1 cellular context compared by ENCODE assay signal in the genomic region with DNA sequence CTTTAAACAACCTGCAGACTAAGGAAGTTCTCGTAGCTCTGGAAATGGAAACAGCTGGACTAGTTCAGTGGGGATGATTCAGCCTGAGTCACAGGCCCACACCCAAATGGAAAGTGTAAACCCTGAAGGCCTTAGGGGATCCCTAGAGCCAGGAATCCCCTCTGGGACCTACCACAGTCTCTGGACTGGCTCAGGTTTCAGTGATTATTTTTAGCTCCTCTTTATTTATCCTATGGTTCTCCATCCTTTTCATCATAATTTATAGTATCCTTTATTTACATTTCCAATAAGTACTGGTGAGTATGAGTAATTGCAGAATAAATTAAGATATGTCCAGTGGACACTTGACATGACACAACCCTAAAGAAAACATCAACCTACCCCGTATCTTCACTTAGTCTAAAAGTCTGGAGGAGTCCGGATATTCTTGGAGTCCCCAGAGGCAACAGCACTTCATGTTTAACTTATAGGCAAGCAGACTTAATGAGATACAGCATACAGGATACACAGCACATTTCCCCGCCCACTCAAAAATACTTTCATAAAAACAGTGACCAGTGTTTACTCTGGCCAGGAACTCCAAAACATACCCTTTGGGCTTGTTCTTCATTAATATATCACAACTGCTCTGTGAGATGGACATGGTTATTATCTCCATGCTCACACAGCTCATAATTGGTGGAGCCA.
TF ChIP-seq lines count a peak whose summit lies in the region.

No MANE protein-coding gene starts in this region.

TF ChIP-seq in HEK293, 187 proteins besides CTCF, POLR2A, EP300 and RAD21 (continued from another document and continues in another):
- TF ChIP-seq, protein P1, sequence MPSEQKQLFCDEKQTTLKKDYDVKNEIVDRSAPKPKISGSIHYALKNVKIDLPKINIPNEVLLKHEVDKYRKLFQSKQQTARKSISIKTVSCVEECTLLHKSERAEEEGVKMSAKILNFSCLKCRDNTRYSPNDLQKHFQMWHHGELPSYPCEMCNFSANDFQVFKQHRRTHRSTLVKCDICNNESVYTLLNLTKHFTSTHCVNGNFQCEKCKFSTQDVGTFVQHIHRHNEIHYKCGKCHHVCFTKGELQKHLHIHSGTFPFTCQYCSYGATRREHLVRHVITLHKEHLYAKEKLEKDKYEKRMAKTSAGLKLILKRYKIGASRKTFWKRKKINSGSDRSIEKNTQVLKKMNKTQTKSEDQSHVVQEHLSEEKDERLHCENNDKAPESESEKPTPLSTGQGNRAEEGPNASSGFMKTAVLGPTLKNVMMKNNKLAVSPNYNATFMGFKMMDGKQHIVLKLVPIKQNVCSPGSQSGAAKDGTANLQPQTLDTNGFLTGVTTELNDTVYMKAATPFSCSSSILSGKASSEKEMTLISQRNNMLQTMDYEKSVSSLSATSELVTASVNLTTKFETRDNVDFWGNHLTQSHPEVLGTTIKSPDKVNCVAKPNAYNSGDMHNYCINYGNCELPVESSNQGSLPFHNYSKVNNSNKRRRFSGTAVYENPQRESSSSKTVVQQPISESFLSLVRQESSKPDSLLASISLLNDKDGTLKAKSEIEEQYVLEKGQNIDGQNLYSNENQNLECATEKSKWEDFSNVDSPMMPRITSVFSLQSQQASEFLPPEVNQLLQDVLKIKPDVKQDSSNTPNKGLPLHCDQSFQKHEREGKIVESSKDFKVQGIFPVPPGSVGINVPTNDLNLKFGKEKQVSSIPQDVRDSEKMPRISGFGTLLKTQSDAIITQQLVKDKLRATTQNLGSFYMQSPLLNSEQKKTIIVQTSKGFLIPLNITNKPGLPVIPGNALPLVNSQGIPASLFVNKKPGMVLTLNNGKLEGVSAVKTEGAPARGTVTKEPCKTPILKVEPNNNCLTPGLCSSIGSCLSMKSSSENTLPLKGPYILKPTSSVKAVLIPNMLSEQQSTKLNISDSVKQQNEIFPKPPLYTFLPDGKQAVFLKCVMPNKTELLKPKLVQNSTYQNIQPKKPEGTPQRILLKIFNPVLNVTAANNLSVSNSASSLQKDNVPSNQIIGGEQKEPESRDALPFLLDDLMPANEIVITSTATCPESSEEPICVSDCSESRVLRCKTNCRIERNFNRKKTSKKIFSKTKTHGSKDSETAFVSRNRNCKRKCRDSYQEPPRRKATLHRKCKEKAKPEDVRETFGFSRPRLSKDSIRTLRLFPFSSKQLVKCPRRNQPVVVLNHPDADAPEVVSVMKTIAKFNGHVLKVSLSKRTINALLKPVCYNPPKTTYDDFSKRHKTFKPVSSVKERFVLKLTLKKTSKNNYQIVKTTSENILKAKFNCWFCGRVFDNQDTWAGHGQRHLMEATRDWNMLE (tag by site-specific recombination; conservative IDR thresholded peaks at IDR 0.05; ENCODE audit: low read depth), result no peak
- TF ChIP-seq, protein P2, sequence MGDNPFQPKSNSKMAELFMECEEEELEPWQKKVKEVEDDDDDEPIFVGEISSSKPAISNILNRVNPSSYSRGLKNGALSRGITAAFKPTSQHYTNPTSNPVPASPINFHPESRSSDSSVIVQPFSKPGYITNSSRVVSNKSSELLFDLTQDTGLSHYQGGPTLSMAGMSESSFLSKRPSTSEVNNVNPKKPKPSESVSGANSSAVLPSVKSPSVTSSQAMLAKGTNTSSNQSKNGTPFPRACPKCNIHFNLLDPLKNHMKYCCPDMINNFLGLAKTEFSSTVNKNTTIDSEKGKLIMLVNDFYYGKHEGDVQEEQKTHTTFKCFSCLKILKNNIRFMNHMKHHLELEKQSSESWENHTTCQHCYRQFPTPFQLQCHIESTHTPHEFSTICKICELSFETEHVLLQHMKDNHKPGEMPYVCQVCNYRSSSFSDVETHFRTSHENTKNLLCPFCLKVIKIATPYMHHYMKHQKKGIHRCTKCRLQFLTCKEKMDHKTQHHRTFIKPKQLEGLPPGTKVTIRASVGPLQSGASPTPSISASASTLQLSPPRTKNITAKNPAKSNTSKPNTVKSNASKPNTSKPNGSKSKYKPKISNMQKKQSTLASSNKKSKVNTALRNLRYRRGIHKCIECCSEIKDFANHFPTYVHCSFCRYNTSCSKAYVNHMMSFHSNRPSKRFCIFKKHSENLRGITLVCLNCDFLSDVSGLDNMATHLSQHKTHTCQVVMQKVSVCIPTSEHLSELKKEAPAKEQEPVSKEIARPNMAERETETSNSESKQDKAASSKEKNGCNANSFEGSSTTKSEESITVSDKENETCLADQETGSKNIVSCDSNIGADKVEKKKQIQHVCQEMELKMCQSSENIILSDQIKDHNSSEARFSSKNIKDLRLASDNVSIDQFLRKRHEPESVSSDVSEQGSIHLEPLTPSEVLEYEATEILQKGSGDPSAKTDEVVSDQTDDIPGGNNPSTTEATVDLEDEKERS (tag by site-specific recombination; IDR thresholded peaks at IDR 0.05), result no peak
- no peak for TF ChIP-seq ZNF416 (tag by site-specific recombination; IDR thresholded peaks at IDR 0.05)
- TF ChIP-seq ZNF623 (tag by site-specific recombination; IDR thresholded peaks at IDR 0.05), result no peak
- no peak for TF ChIP-seq ZNF544 (tag by site-specific recombination; IDR thresholded peaks at IDR 0.05)
- TF ChIP-seq ZNF624 (tag by site-specific recombination; IDR thresholded peaks at IDR 0.05), result no peak
- TF ChIP-seq, protein P3, sequence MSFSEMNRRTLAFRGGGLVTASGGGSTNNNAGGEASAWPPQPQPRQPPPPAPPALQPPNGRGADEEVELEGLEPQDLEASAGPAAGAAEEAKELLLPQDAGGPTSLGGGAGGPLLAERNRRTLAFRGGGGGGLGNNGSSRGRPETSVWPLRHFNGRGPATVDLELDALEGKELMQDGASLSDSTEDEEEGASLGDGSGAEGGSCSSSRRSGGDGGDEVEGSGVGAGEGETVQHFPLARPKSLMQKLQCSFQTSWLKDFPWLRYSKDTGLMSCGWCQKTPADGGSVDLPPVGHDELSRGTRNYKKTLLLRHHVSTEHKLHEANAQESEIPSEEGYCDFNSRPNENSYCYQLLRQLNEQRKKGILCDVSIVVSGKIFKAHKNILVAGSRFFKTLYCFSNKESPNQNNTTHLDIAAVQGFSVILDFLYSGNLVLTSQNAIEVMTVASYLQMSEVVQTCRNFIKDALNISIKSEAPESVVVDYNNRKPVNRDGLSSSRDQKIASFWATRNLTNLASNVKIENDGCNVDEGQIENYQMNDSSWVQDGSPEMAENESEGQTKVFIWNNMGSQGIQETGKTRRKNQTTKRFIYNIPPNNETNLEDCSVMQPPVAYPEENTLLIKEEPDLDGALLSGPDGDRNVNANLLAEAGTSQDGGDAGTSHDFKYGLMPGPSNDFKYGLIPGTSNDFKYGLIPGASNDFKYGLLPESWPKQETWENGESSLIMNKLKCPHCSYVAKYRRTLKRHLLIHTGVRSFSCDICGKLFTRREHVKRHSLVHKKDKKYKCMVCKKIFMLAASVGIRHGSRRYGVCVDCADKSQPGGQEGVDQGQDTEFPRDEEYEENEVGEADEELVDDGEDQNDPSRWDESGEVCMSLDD (tag by site-specific recombination; IDR thresholded peaks at IDR 0.05), result no peak
- TF ChIP-seq ZNF350 (tag by site-specific recombination; IDR thresholded peaks at IDR 0.05), result no peak
- 0 out of 2 replicates have a peak, but pooled peaks have one; percentile 43 for TF ChIP-seq ZNF664 (tag by site-specific recombination; IDR thresholded peaks at IDR 0.05)
- TF ChIP-seq ZNF146 (tag by site-specific recombination; IDR thresholded peaks at IDR 0.05), result 0 out of 2 replicates have a peak, but pooled peaks have one; percentile 5
- TF ChIP-seq ZNF155 (tag by site-specific recombination; IDR thresholded peaks at IDR 0.05), result no peak
- TF ChIP-seq ZNF394 (tag by site-specific recombination; IDR thresholded peaks at IDR 0.05; ENCODE audit: borderline replicate concordance), result peak; percentile 71; the same call in 1 of the 2 replicates
- TF ChIP-seq BCL11B (tag by site-specific recombination; IDR thresholded peaks at IDR 0.05; ENCODE audit: low read depth), result no peak
- peak; percentile 57; the same call in 1 of the 2 replicates for TF ChIP-seq ZNF561 (tag by site-specific recombination; IDR thresholded peaks at IDR 0.05; ENCODE audit: borderline replicate concordance)
- no peak for TF ChIP-seq ZNF791 (tag by site-specific recombination; IDR thresholded peaks at IDR 0.05)
- TF ChIP-seq TCF7L2 (IDR thresholded peaks at IDR 0.05; ENCODE audit: borderline replicate concordance, low read depth, low read length), result peak; percentile 90
- TF ChIP-seq ZFP37 (tag by site-specific recombination; IDR thresholded peaks at IDR 0.05), result 0 out of 2 replicates have a peak, but pooled peaks have one; percentile 39
- TF ChIP-seq, protein P4, sequence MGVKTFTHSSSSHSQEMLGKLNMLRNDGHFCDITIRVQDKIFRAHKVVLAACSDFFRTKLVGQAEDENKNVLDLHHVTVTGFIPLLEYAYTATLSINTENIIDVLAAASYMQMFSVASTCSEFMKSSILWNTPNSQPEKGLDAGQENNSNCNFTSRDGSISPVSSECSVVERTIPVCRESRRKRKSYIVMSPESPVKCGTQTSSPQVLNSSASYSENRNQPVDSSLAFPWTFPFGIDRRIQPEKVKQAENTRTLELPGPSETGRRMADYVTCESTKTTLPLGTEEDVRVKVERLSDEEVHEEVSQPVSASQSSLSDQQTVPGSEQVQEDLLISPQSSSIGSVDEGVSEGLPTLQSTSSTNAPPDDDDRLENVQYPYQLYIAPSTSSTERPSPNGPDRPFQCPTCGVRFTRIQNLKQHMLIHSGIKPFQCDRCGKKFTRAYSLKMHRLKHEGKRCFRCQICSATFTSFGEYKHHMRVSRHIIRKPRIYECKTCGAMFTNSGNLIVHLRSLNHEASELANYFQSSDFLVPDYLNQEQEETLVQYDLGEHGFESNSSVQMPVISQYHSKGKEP (tag by site-specific recombination; IDR thresholded peaks at IDR 0.05), result no peak
- TF ChIP-seq ZEB2 (tag by site-specific recombination; IDR thresholded peaks at IDR 0.05), result peak; percentile 89
- TF ChIP-seq ZNF157 (tag by site-specific recombination; IDR thresholded peaks at IDR 0.05), result no peak
- peak; percentile 70 for TF ChIP-seq WT1 (tag by site-specific recombination; IDR thresholded peaks at IDR 0.05)
- TF ChIP-seq, protein P5, sequence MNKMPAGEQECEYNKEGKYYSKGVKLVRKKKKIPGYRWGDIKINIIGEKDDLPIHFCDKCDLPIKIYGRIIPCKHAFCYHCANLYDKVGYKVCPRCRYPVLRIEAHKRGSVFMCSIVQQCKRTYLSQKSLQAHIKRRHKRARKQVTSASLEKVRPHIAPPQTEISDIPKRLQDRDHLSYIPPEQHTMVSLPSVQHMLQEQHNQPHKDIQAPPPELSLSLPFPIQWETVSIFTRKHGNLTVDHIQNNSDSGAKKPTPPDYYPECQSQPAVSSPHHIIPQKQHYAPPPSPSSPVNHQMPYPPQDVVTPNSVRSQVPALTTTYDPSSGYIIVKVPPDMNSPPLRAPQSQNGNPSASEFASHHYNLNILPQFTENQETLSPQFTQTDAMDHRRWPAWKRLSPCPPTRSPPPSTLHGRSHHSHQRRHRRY (tag by site-specific recombination; IDR thresholded peaks at IDR 0.05), result no peak
- no peak for TF ChIP-seq ZNF571 (tag by site-specific recombination; IDR thresholded peaks at IDR 0.05)
- TF ChIP-seq HOXA7 (CRISPR knock-in tag; IDR thresholded peaks at IDR 0.05; ENCODE audit: borderline replicate concordance), result no peak
- TF ChIP-seq, protein P6, sequence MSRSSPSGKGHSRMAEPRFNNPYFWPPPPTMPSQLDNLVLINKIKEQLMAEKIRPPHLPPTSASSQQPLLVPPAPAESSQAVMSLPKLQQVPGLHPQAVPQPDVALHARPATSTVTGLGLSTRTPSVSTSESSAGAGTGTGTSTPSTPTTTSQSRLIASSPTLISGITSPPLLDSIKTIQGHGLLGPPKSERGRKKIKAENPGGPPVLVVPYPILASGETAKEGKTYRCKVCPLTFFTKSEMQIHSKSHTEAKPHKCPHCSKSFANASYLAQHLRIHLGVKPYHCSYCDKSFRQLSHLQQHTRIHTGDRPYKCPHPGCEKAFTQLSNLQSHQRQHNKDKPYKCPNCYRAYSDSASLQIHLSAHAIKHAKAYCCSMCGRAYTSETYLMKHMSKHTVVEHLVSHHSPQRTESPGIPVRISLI (tag by site-specific recombination; IDR thresholded peaks at IDR 0.05), result no peak
- TF ChIP-seq ZNF23 (tag by site-specific recombination; IDR thresholded peaks at IDR 0.05; ENCODE audit: borderline replicate concordance), result no peak
- TF ChIP-seq, protein P7, sequence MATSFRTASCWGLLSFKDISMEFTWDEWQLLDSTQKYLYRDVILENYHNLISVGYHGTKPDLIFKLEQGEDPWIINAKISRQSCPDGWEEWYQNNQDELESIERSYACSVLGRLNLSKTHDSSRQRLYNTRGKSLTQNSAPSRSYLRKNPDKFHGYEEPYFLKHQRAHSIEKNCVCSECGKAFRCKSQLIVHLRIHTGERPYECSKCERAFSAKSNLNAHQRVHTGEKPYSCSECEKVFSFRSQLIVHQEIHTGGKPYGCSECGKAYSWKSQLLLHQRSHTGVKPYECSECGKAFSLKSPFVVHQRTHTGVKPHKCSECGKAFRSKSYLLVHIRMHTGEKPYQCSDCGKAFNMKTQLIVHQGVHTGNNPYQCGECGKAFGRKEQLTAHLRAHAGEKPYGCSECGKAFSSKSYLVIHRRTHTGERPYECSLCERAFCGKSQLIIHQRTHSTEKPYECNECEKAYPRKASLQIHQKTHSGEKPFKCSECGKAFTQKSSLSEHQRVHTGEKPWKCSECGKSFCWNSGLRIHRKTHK (tag by site-specific recombination; IDR thresholded peaks at IDR 0.05), result no peak
- no peak for TF ChIP-seq ZNF510 (tag by site-specific recombination; IDR thresholded peaks at IDR 0.05; ENCODE audit: insufficient replicate concordance)
- TF ChIP-seq, protein P8, sequence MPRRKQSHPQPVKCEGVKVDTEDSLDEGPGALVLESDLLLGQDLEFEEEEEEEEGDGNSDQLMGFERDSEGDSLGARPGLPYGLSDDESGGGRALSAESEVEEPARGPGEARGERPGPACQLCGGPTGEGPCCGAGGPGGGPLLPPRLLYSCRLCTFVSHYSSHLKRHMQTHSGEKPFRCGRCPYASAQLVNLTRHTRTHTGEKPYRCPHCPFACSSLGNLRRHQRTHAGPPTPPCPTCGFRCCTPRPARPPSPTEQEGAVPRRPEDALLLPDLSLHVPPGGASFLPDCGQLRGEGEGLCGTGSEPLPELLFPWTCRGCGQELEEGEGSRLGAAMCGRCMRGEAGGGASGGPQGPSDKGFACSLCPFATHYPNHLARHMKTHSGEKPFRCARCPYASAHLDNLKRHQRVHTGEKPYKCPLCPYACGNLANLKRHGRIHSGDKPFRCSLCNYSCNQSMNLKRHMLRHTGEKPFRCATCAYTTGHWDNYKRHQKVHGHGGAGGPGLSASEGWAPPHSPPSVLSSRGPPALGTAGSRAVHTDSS (tag by site-specific recombination; IDR thresholded peaks at IDR 0.05), result no peak; the same call in 1 of the 2 replicates
- TF ChIP-seq ZNF223 (tag by site-specific recombination; IDR thresholded peaks at IDR 0.05), result no peak
- TF ChIP-seq ZBTB21 (tag by site-specific recombination; IDR thresholded peaks at IDR 0.05), result 0 out of 2 replicates have a peak, but pooled peaks have one; percentile 36
- no peak for TF ChIP-seq ZNF132 (tag by site-specific recombination; IDR thresholded peaks at IDR 0.05; ENCODE audit: borderline replicate concordance)
- TF ChIP-seq ZNF266 (tag by site-specific recombination; IDR thresholded peaks at IDR 0.05; ENCODE audit: low read depth), result no peak
- peak; percentile 62 for TF ChIP-seq GLIS2 (tag by site-specific recombination; IDR thresholded peaks at IDR 0.05)
- TF ChIP-seq SCRT2 (tag by site-specific recombination; IDR thresholded peaks at IDR 0.05), result no peak
